In genomic region chr16:672371-672770, GRCh38 we compare ENCODE assay signal across 36 cellular contexts.
"Had no signal": no experiment of that assay in that cellular context is flagged by ENCODE, and none has a peak within 500 bp of the region (broad histone marks: within the 10 kb centered on the region; RNA-seq: fewer than 3 reads in every experiment).

No MANE protein-coding gene starts in this region.

- H3K27me3 Mint-ChIP-seq: activated naive CD8-positive, alpha-beta T cell treated with anti-CD3 and anti-CD28 coated beads for 36 hours; T-helper 17 cell had no signal

- DNase-seq: activated B cell treated with CpG ODN at 0.5 μM for 24 hours; activated CD4-positive, alpha-beta T cell treated with anti-CD3 and anti-CD28 coated beads for 48 hours; activated CD4-positive, alpha-beta T cell treated with anti-CD3 and anti-CD28 coated beads, Interleukin-2, amount 50 U/mL, for 1 hour; activated CD4-positive, alpha-beta T cell treated with anti-CD3 and anti-CD28 coated beads, Interleukin-2, amount 50 U/mL, for 48 hours; activated CD8-positive, alpha-beta memory T cell treated with anti-CD3 and anti-CD28 coated beads, Interleukin-2, amount 10 ng/mL, durations not matched to agents 7 days and 5 days; activated CD8-positive, alpha-beta memory T cell treated with anti-CD3 and anti-CD28 coated beads, Interleukin-2, amount 50 U/mL, for 4 hours; activated CD8-positive, alpha-beta T cell treated with anti-CD3 and anti-CD28 coated beads for 36 hours; activated effector memory CD4-positive, alpha-beta T cell treated with anti-CD3 and anti-CD28 coated beads, Interleukin-2, amount 50 U/mL, for 16 hours; activated naive CD4-positive, alpha-beta T cell treated with anti-CD3 and anti-CD28 coated beads for 36 hours; activated naive CD8-positive, alpha-beta T cell treated with anti-CD3 and anti-CD28 coated beads for 36 hours; activated naive CD8-positive, alpha-beta T cell treated with anti-CD3 and anti-CD28 coated beads, Interleukin-2, amount 50 U/mL, for 24 hours; activated T-cell treated with anti-CD3 and anti-CD28 coated beads, Interleukin-2, amount 50 U/mL, for 1 hour; activated T-cell treated with anti-CD3 and anti-CD28 coated beads, Interleukin-2, amount 50 U/mL, for 48 hours; adrenal gland; central memory CD4-positive, alpha-beta T cell; cerebellar nuclear complex; colonic mucosa; effector CD8-positive, alpha-beta T cell; esophagus squamous epithelium; foreskin melanocyte; T-helper 1 cell; T-helper 17 cell; T1000; WERI-Rb-1 had no signal

- ATAC-seq: activated CD4-positive, CD25-positive, alpha-beta regulatory T cell treated with anti-CD3 and anti-CD28 coated beads, Interleukin-2, amount 50 U/mL, for 24 hours; activated CD8-positive, alpha-beta memory T cell treated with anti-CD3 and anti-CD28 coated beads, Interleukin-2, amount 10 ng/mL, durations not matched to agents 7 days and 5 days; activated CD8-positive, alpha-beta T cell treated with anti-CD3 and anti-CD28 coated beads for 36 hours; activated naive CD8-positive, alpha-beta T cell treated with anti-CD3 and anti-CD28 coated beads, Interleukin-2, amount 50 U/mL, for 24 hours; gastroesophageal sphincter; T-helper 17 cell had no signal

- H3K27me3 ChIP-seq: adrenal gland, ascending aorta, breast epithelium, cardiac muscle cell, colonic mucosa had no signal

- FAIRE-seq: endometrium, endothelial cell of umbilical vein had no signal

- H3K36me3 Mint-ChIP-seq: activated naive CD4-positive, alpha-beta T cell treated with anti-CD3 and anti-CD28 coated beads, Interleukin-2, amount 50 U/mL, for 24 hours had no signal

- H3K9me3 Mint-ChIP-seq: activated B cell treated with CpG ODN at 0.5 μM for 24 hours; activated CD8-positive, alpha-beta T cell treated with anti-CD3 and anti-CD28 coated beads for 36 hours; activated naive CD4-positive, alpha-beta T cell treated with anti-CD3 and anti-CD28 coated beads for 36 hours; activated naive CD4-positive, alpha-beta T cell treated with anti-CD3 and anti-CD28 coated beads, Interleukin-2, amount 50 U/mL, for 24 hours; activated naive CD8-positive, alpha-beta T cell treated with anti-CD3 and anti-CD28 coated beads for 36 hours; activated naive CD8-positive, alpha-beta T cell treated with anti-CD3 and anti-CD28 coated beads, Interleukin-2, amount 50 U/mL, for 24 hours; activated T-helper 1 cell treated with anti-CD3 and anti-CD28 coated beads, Interleukin-12 subunit alpha, Interleukin-12 subunit beta, Interleukin-2, Interleukin-4 antibody, amounts not matched to agents 30 ng/mL and 10 ng/mL and 1 ng/mL, durations not matched to agents 14 hours and 24 hours and 36 hours; activated T-helper 2 cell treated with anti-CD3 and anti-CD28 coated beads, Interferon-gamma antibody, Interleukin-2, Interleukin-4, amounts not matched to agents 10 μg/mL and 5 μg/mL and 100 μg/mL, durations not matched to agents 14 hours and 24 hours and 36 hours; brain; T-helper 2 cell treated with Interferon-gamma antibody and Interleukin-4, amounts not matched to agents 5 μg/mL and 100 μg/mL, for 36 hours had no signal

- H3K27ac ChIP-seq: adrenal gland, ascending aorta, breast epithelium, cardiac muscle cell, colonic mucosa, esophagus squamous epithelium, gastroesophageal sphincter, WERI-Rb-1 had no signal

- H3K27ac Mint-ChIP-seq: activated B cell treated with CpG ODN at 0.5 μM for 24 hours; activated CD8-positive, alpha-beta memory T cell treated with anti-CD3 and anti-CD28 coated beads, Interleukin-2, amount 10 ng/mL, durations not matched to agents 7 days and 5 days; activated CD8-positive, alpha-beta T cell treated with anti-CD3 and anti-CD28 coated beads for 36 hours; activated naive CD4-positive, alpha-beta T cell treated with anti-CD3 and anti-CD28 coated beads for 36 hours; activated naive CD4-positive, alpha-beta T cell treated with anti-CD3 and anti-CD28 coated beads, Interleukin-2, amount 50 U/mL, for 24 hours; activated naive CD8-positive, alpha-beta T cell treated with anti-CD3 and anti-CD28 coated beads for 36 hours; activated naive CD8-positive, alpha-beta T cell treated with anti-CD3 and anti-CD28 coated beads, Interleukin-2, amount 50 U/mL, for 24 hours; activated T-helper 1 cell treated with anti-CD3 and anti-CD28 coated beads, Interleukin-12 subunit alpha, Interleukin-12 subunit beta, Interleukin-2, Interleukin-4 antibody, amounts not matched to agents 30 ng/mL and 10 ng/mL and 1 ng/mL, durations not matched to agents 14 hours and 24 hours and 36 hours; activated T-helper 2 cell treated with anti-CD3 and anti-CD28 coated beads, Interferon-gamma antibody, Interleukin-2, Interleukin-4, amounts not matched to agents 10 μg/mL and 5 μg/mL and 100 μg/mL, durations not matched to agents 14 hours and 24 hours and 36 hours; T-helper 17 cell; T-helper 2 cell treated with Interferon-gamma antibody and Interleukin-4, amounts not matched to agents 5 μg/mL and 100 μg/mL, for 36 hours had no signal

- H3K4me3 Mint-ChIP-seq: activated B cell treated with CpG ODN at 0.5 μM for 24 hours; activated CD8-positive, alpha-beta memory T cell treated with anti-CD3 and anti-CD28 coated beads, Interleukin-2, amount 10 ng/mL, durations not matched to agents 7 days and 5 days; activated CD8-positive, alpha-beta T cell treated with anti-CD3 and anti-CD28 coated beads for 36 hours; activated naive CD4-positive, alpha-beta T cell treated with anti-CD3 and anti-CD28 coated beads for 36 hours; activated naive CD4-positive, alpha-beta T cell treated with anti-CD3 and anti-CD28 coated beads, Interleukin-2, amount 50 U/mL, for 24 hours; activated naive CD8-positive, alpha-beta T cell treated with anti-CD3 and anti-CD28 coated beads for 36 hours; activated naive CD8-positive, alpha-beta T cell treated with anti-CD3 and anti-CD28 coated beads, Interleukin-2, amount 50 U/mL, for 24 hours; activated T-helper 1 cell treated with anti-CD3 and anti-CD28 coated beads, Interleukin-12 subunit alpha, Interleukin-12 subunit beta, Interleukin-2, Interleukin-4 antibody, amounts not matched to agents 30 ng/mL and 10 ng/mL and 1 ng/mL, durations not matched to agents 14 hours and 24 hours and 36 hours; brain; T-helper 17 cell; T-helper 2 cell treated with Interferon-gamma antibody and Interleukin-4, amounts not matched to agents 5 μg/mL and 100 μg/mL, for 36 hours had no signal

- H3K9me3 ChIP-seq: adrenal gland, ascending aorta, breast epithelium, colonic mucosa, esophagus squamous epithelium, gastroesophageal sphincter had no signal

- H3K4me3 ChIP-seq: adrenal gland, ascending aorta, breast epithelium, cardiac muscle cell, colonic mucosa, esophagus squamous epithelium, gastroesophageal sphincter had no signal
